In genomic region chr1:225923381-225923691, GRCh38 we compare ENCODE assay signal across 8 cellular contexts. TPM values are rescaled to one million over a fixed set of nuclear protein-coding genes. Genes with fewer than 3 reads are reported as not detected.
DNase-seq lines count a peak whose midpoint lies in the region; ATAC-seq and TF ChIP-seq lines count a peak whose summit lies in the region.

No MANE protein-coding gene starts in this region.

- H3K4me1 ChIP-seq in DND-41 (ENCODE audit: insufficient read depth, low read length) (peaks cover 54% of the 10 kb centered on the region), trophoblast cell (ENCODE audit: control insufficient read depth in 1 of 2, insufficient read depth in 2 of 2, low read length in 2 of 2) (peaks cover 2 to 7% of the 10 kb centered on the region in 2 experiments)

- CTCF ChIA-PET in RWPE1 (lab: Yijun Ruan, JAX), result interaction anchor here (0.9 to 1.9 kb wide), 3 partner anchors 12 to 449 kb away, joined by 3 to 11 read pairs (median 4); partner anchors contain the start of gene TMEM63A

- TF ChIP-seq CTCF in DND-41 (IDR thresholded peaks at IDR 0.05; ENCODE audit: borderline replicate concordance, extremely low read depth, low read length, poor library complexity, severe bottlenecking) (no peak), RWPE1 (conservative IDR thresholded peaks at IDR 0.05; ENCODE audit: low read depth) (no peak), fibroblast of pulmonary artery (IDR thresholded peaks at IDR 0.05; ENCODE audit: low read length, missing control alignments) (no peak)

- H3K36me3 ChIP-seq in DND-41 (ENCODE audit: insufficient read depth, low read length), result peaks cover 39% of the 10 kb centered on the region
- H3K36me3 ChIP-seq in trophoblast cell (ENCODE audit: control insufficient read depth in 1 of 2, insufficient read depth in 2 of 2, low read length in 2 of 2), result peaks cover 19 to 23% of the 10 kb centered on the region in 2 experiments

- peak overlapping the region; percentile 7 for H2BK120ac ChIP-seq in trophoblast cell (ENCODE audit: insufficient read depth, low read length, poor library complexity)

- H3K79me1 ChIP-seq in trophoblast cell (ENCODE audit: low read length), result peaks cover 9% of the 10 kb centered on the region

- peak overlapping the region; percentile 17 for H4K12ac ChIP-seq in trophoblast cell (ENCODE audit: low read depth, low read length)

- DNase-seq in DND-41 (no peak), RWPE1 (ENCODE audit: low spot score) (no peak), fibroblast of pulmonary artery (ENCODE audit: low read depth) (no peak), trophoblast cell (peak in 1 of 2 donors; percentile 36), COR-L47 (lab: John Stamatoyannopoulos, UW) (no peak), ACHN (no peak)
- DNase-seq in stimulated activated CD4-positive, alpha-beta T cell treated with anti-CD3 and anti-CD28 coated beads, Interleukin-12 subunit alpha, Interleukin-12 subunit beta, amount 100 ng/mL, for 4 hours, result no peak
- no peak for DNase-seq in stimulated activated CD4-positive, alpha-beta T cell treated with anti-CD3 and anti-CD28 coated beads, Interleukin-2, amount 100 ng/mL, for 48 hours

- H4K8ac ChIP-seq in trophoblast cell (ENCODE audit: low read depth, low read length), result peak overlapping the region; percentile 83

- WGBS in trophoblast cell (ENCODE audit: extremely low coverage, insufficient coverage, insufficient read length), result no CpG with 5 or more reads among the region's 8 CpGs

- peaks cover 36% of the 10 kb centered on the region for H3K79me2 ChIP-seq in DND-41 (ENCODE audit: insufficient read depth, low read length)
- peaks cover 6% of the 10 kb centered on the region for H3K79me2 ChIP-seq in trophoblast cell (ENCODE audit: control insufficient read depth, insufficient read depth, low read length, poor library complexity)

- H2BK12ac ChIP-seq in trophoblast cell (ENCODE audit: low read length), result no peak overlapping the region

- H3K9me3 ChIP-seq in DND-41 (ENCODE audit: insufficient read depth, low read length, severe bottlenecking) (no peaks in the 10 kb centered on the region), trophoblast cell (ENCODE audit: insufficient read depth, low read depth, low read length) (peaks cover 4% of the 10 kb centered on the region)

- peak overlapping the region; percentile 16 for H2AK5ac ChIP-seq in trophoblast cell (ENCODE audit: low read length)

- H3K4me2 ChIP-seq in DND-41 (ENCODE audit: insufficient read depth, low read length) (peak overlapping the region; percentile 94), trophoblast cell (ENCODE audit: low read length) (peak overlapping the region; percentile 95)

- H4K91ac ChIP-seq in trophoblast cell (ENCODE audit: low read depth, low read length), result no peak overlapping the region

- no peak for ATAC-seq in DND-41 (ENCODE audit: insufficient read depth, low read depth)

- H4K20me1 ChIP-seq in DND-41 (ENCODE audit: insufficient read depth, low read length), result peaks cover 20% of the 10 kb centered on the region

- in situ Hi-C loops in ACHN (cut with HindIII; ENCODE audit: low pct_ligation_motif_present, low pct_unique_long_range_greater_than_20kb, low sequenced_read_pairs), result no loop called here

- H3K4ac ChIP-seq in trophoblast cell (ENCODE audit: low read depth, low read length), result no peak overlapping the region

- POLR2A ChIA-PET in RWPE1 (lab: Yijun Ruan, JAX; ENCODE audit: low non-redundant PET), result interaction anchor here (0.5 to 3.6 kb wide), 3 partner anchors 41 to 496 kb away, joined by 3 to 22 read pairs (median 4); partner anchors contain the start of genes SRP9 and TMEM63A

- H3K18ac ChIP-seq in trophoblast cell (ENCODE audit: low read length), result peak overlapping the region; percentile 64

- H3K27me3 ChIP-seq in DND-41 (ENCODE audit: insufficient read depth, low read length, poor library complexity) (no peaks in the 10 kb centered on the region), trophoblast cell (ENCODE audit: insufficient read depth, low read length) (no peaks in the 10 kb centered on the region)

- H2BK5ac ChIP-seq in trophoblast cell (ENCODE audit: low read depth, low read length, poor library complexity), result no peak overlapping the region

- H3K4me3 ChIP-seq in DND-41 (ENCODE audit: low read depth in 1 of 2, low read length in 2 of 2) (peak overlapping the region; percentile 96 to 99), fibroblast of pulmonary artery (replicated peaks; ENCODE audit: low read depth, low read length) (peak overlapping the region; percentile 73), trophoblast cell (ENCODE audit: low read depth, low read length) (peak overlapping the region; percentile 97)

- H3K9ac ChIP-seq in DND-41 (ENCODE audit: low read depth, low read length) (peak overlapping the region; percentile 100), trophoblast cell (ENCODE audit: low read length) (peak overlapping the region; percentile 90)

- H3K23ac ChIP-seq in trophoblast cell (ENCODE audit: low read length), result no peak overlapping the region

- H2AFZ ChIP-seq in DND-41 (ENCODE audit: low read depth, low read length) (peak overlapping the region; percentile 95), trophoblast cell (ENCODE audit: insufficient read depth, low read length, poor library complexity) (peak overlapping the region; percentile 78)

- peak overlapping the region; percentile 77 for H3K14ac ChIP-seq in trophoblast cell (ENCODE audit: low read length)

- H3K27ac ChIP-seq in DND-41 (ENCODE audit: low read length), result peak overlapping the region; percentile 96
- H3K27ac ChIP-seq in RWPE1, result peak overlapping the region; percentile 97
- peak overlapping the region; percentile 85 for H3K27ac ChIP-seq in trophoblast cell (ENCODE audit: low read depth, low read length)

RNA-seq across cellular contexts. Expression of gene PYCR2, which starts 0.7 kb away (rescaled TPM):
- polyA plus RNA-seq in trophoblast cell (2013), result 26.5 and 28.3 TPM in 2 replicates

RNA-seq across cellular contexts. Expression of gene LEFTY2, which starts 17.7 kb away (rescaled TPM):
- polyA plus RNA-seq in trophoblast cell (2013), result 4.2 and 4.7 TPM in 2 replicates

RNA-seq across cellular contexts. Expression of gene LEFTY1, which starts 34.4 kb away (rescaled TPM):
- 0.18 and 0.22 TPM in 2 replicates for polyA plus RNA-seq in trophoblast cell (2013)

RNA-seq across cellular contexts. Expression of gene TMEM63A, which starts 41.2 kb away (rescaled TPM):
- 25.6 and 26.7 TPM in 2 replicates for polyA plus RNA-seq in trophoblast cell (2013)
